ENCODE assay signal across 1 cellular context in genomic region chr17:50328360-50328759, GRCh38.
TF ChIP-seq lines count a peak whose summit lies in the region.

No MANE protein-coding gene starts in this region.

TF ChIP-seq in WTC11, 78 proteins besides CTCF, POLR2A, EP300 and RAD21 (continued from another document):
- no peak for TF ChIP-seq ERG (CRISPR knock-in tag; IDR thresholded peaks at IDR 0.05)
- no peak for TF ChIP-seq PREB (CRISPR knock-in tag; IDR thresholded peaks at IDR 0.05; ENCODE audit: borderline replicate concordance)
